8 cellular contexts compared by ENCODE assay signal in the genomic region with DNA sequence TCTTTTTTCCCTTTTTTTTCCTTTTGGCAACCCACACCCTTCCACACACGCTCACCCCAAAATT. TPM values are rescaled to one million over a fixed set of nuclear protein-coding genes. Genes with fewer than 3 reads are reported as not detected.
DNase-seq lines count a peak whose midpoint lies in the region; ATAC-seq, FAIRE-seq and TF ChIP-seq lines count a peak whose summit lies in the region.

A gene (plus strand): TSS at position 21 of the 64 bp plus-strand sequence. CDS start 197 bp downstream, outside the sequence.

- H3K4me1 Mint-ChIP-seq in osteocyte (ENCODE audit: unreplicated experiment): peaks cover 60% of the 10 kb centered on the region

- DNase-seq in Caki2 (ENCODE audit: low read depth) (no peak), SK-MEL-5 (ENCODE audit: low read depth, low spot score) (no peak), fibroblast of villous mesenchyme (ENCODE audit: low read depth) (no peak), osteocyte (ENCODE audit: extremely low spot score, unreplicated experiment) (no peak), NOMO-1 treated with DMSO at 0.1 percent for 48 hours (lab: John Stamatoyannopoulos, UW; ENCODE audit: unreplicated experiment) (no peak), NCI-H2081 treated with DMSO at 0.1 percent for 48 hours (lab: John Stamatoyannopoulos, UW) (no peak), GM12892 (ENCODE audit: insufficient read length) (no peak)

- peak within 1 kb of the TSS; percentile 81 for H3K27ac Mint-ChIP-seq in osteocyte (ENCODE audit: unreplicated experiment)

- no peak for FAIRE-seq in GM12892 (lab: Jason Lieb, UNC)

- no peak for TF ChIP-seq POLR2A in GM12892 (IDR thresholded peaks at IDR 0.05; ENCODE audit: low read depth, low read length)

- no peak for TF ChIP-seq CTCF in fibroblast of villous mesenchyme (IDR thresholded peaks at IDR 0.05; ENCODE audit: insufficient read depth, low read depth, low read length)
- TF ChIP-seq CTCF in osteocyte (IDR thresholded peaks at IDR 0.05): no peak

- peak within 1 kb of the TSS; percentile 89 for H3K4me3 ChIP-seq in fibroblast of villous mesenchyme (ENCODE audit: low read depth, low read length)

- no peak for ATAC-seq in GM19035 (IDR thresholded peaks at IDR 0.05; ENCODE audit: unreplicated experiment)

- peak within 1 kb of the TSS; percentile 87 for H3K4me3 Mint-ChIP-seq in osteocyte (ENCODE audit: unreplicated experiment)

- H3K27me3 Mint-ChIP-seq in osteocyte (ENCODE audit: unreplicated experiment): no peaks in the 10 kb centered on the region

- in situ Hi-C loops in Caki2 (cut with HindIII; ENCODE audit: low pct_unique_long_range_greater_than_20kb, low sequenced_read_pairs) (no loop called here), SK-MEL-5 (cut with HindIII; ENCODE audit: low pct_unique_long_range_greater_than_20kb, low sequenced_read_pairs) (no loop called here)

- H3K9me3 Mint-ChIP-seq in osteocyte (ENCODE audit: unreplicated experiment): peaks cover 3% of the 10 kb centered on the region

- peaks cover 3% of the 10 kb centered on the region for H3K36me3 Mint-ChIP-seq in osteocyte (ENCODE audit: unreplicated experiment)

RNA-seq across cellular contexts. Expression of the gene that starts here (rescaled TPM):
- 9.1 and 18.0 TPM in 2 replicates for total RNA-seq in Caki2 (2014; rRNA removed; shearing (Covaris generic); ENCODE audit: low replicate concordance)
- 42.4 and 43.2 TPM in 2 replicates for total RNA-seq in SK-MEL-5 (2014; rRNA removed; shearing (Covaris generic))
- 31.6 and 36.8 TPM in 2 replicates for polyA plus RNA-seq in SK-MEL-5 (2015; cell fraction: cytosol; rRNA removed)
- 135 and 137 TPM in 2 replicates for polyA plus RNA-seq in SK-MEL-5 (2015; cell fraction: nucleus; rRNA removed)
- 17.7 and 33.7 TPM in 2 replicates for total RNA-seq in fibroblast of villous mesenchyme
- 16.4 and 17.5 TPM in 2 replicates for total RNA-seq in osteocyte
- polyA plus RNA-seq in GM12892 (2012; ENCODE audit: missing spikeins): 11.7 TPM
